10 cellular contexts compared by ENCODE assay signal in the genomic region with DNA sequence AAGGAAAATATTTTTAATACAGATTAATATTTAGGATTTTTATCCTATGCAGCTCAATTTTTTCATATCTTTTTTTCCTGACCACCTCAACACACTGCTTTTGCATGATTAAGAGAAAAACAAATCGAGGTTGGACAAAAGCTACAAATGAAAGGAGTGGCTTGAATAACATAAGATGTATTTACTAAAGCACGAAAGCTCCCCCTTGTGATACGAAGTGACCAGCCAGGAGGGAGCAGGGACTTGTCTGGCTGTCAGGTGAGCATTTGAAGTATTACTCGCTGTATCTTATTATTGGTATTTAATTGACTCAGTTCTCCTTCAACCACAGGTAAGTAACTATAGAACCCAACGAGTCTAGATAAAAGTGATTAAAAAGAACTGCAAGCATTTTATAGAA.
DNase-seq lines count a peak whose midpoint lies in the region; ATAC-seq, FAIRE-seq and TF ChIP-seq lines count a peak whose summit lies in the region.
"Had no signal": no experiment of that assay in that cellular context is flagged by ENCODE, and none has a peak within 500 bp of the region (broad histone marks: within the 10 kb centered on the region; RNA-seq: fewer than 3 reads in every experiment).

No MANE protein-coding gene starts in this region.

- peaks cover 2% of the 10 kb centered on the region for H3K9me3 Mint-ChIP-seq in chondrocyte (ENCODE audit: low read depth)

- no peak overlapping the region for H3K27ac Mint-ChIP-seq in chondrocyte (ENCODE audit: unreplicated experiment)

- no peak overlapping the region for H3K27ac ChIP-seq in small intestine (ENCODE audit: low read depth in 1 of 2, low read length in 1 of 2)

- FAIRE-seq in small intestine (lab: Jason Lieb, UNC), result no peak
- FAIRE-seq: endometrium had no signal

- peak; percentile 44 for DNase-seq in ACHN
- DNase-seq in HEK293T (ENCODE audit: extremely low spot score), result peak; percentile 17
- peak; percentile 16 for DNase-seq in NCI-H510A (lab: John Stamatoyannopoulos, UW)
- no peak for DNase-seq in chondrocyte (ENCODE audit: low spot score)
- no peak for DNase-seq in superior temporal gyrus (ENCODE audit: extremely low spot score)
- no peak for DNase-seq in omental fat pad (ENCODE audit: low spot score)
- no peak for DNase-seq in small intestine
- DNase-seq: MG63 had no signal

- H3K36me3 ChIP-seq in small intestine (ENCODE audit: control insufficient read depth in 2 of 2, insufficient read depth in 2 of 2, low read length in 2 of 2), result no peaks in the 10 kb centered on the region
- H3K36me3 ChIP-seq: MG63 had no signal

- in situ Hi-C loops in ACHN (cut with HindIII; ENCODE audit: low pct_ligation_motif_present, low pct_unique_long_range_greater_than_20kb, low sequenced_read_pairs), result no loop called here

- TF ChIP-seq CTCF in chondrocyte (IDR thresholded peaks at IDR 0.05), result peak; percentile 74
- no peak for TF ChIP-seq CTCF in omental fat pad (IDR thresholded peaks at IDR 0.05)

- whole genome bisulfite sequencing in small intestine, 3 donors, result 22 to 32% (median 25%) methylated on average over 5 of the region's 5 CpGs

- H3K27me3 Mint-ChIP-seq in chondrocyte (ENCODE audit: low read depth), result no peaks in the 10 kb centered on the region

- CTCF ChIA-PET in HEK293T (lab: Yijun Ruan, JAX), result no interaction called here

- no peaks in the 10 kb centered on the region for H3K36me3 Mint-ChIP-seq in chondrocyte (ENCODE audit: low read depth)

- H3K4me3 Mint-ChIP-seq in chondrocyte (ENCODE audit: unreplicated experiment), result no peak overlapping the region

- ATAC-seq in GM19035 (IDR thresholded peaks at IDR 0.05; ENCODE audit: unreplicated experiment) (no peak), omental fat pad (ENCODE audit: low FRiP score) (no peak)

- H3K4me1 Mint-ChIP-seq in chondrocyte (ENCODE audit: low read depth), result no peaks in the 10 kb centered on the region

- POLR2A ChIA-PET in HEK293T (lab: Yijun Ruan, JAX), result no interaction called here

- no peaks in the 10 kb centered on the region for H3K27me3 ChIP-seq in small intestine (ENCODE audit: control insufficient read depth in 2 of 2, insufficient read depth in 2 of 2, low read length in 2 of 2)
- H3K27me3 ChIP-seq: MG63 had no signal

- H3K4me3 ChIP-seq in small intestine (ENCODE audit: low read depth in 1 of 2, low read length in 2 of 2), result no peak overlapping the region
- H3K4me3 ChIP-seq: MG63 had no signal

- H3K4me1 ChIP-seq in small intestine (ENCODE audit: control insufficient read depth in 2 of 2, insufficient read depth in 1 of 2, low read depth in 1 of 2, low read length in 1 of 2), result no peaks in the 10 kb centered on the region

- H3K9me3 ChIP-seq in small intestine (ENCODE audit: control insufficient read depth, low read depth), result no peaks in the 10 kb centered on the region
- H3K9me3 ChIP-seq: MG63 had no signal

TF ChIP-seq in HEK293T, 16 proteins besides CTCF, POLR2A, EP300 and RAD21:
- TF ChIP-seq FOXK2 (IDR thresholded peaks at IDR 0.05), result no peak
- TF ChIP-seq ARNT (IDR thresholded peaks at IDR 0.05), result no peak
- no peak for TF ChIP-seq FOXM1 (IDR thresholded peaks at IDR 0.05; ENCODE audit: borderline replicate concordance)
- no peak for TF ChIP-seq L3MBTL2 (conservative IDR thresholded peaks at IDR 0.05)
- no peak for TF ChIP-seq SUZ12 (IDR thresholded peaks at IDR 0.05)
- TF ChIP-seq ZNF384 (IDR thresholded peaks at IDR 0.05), result no peak
- TF ChIP-seq, protein P1, sequence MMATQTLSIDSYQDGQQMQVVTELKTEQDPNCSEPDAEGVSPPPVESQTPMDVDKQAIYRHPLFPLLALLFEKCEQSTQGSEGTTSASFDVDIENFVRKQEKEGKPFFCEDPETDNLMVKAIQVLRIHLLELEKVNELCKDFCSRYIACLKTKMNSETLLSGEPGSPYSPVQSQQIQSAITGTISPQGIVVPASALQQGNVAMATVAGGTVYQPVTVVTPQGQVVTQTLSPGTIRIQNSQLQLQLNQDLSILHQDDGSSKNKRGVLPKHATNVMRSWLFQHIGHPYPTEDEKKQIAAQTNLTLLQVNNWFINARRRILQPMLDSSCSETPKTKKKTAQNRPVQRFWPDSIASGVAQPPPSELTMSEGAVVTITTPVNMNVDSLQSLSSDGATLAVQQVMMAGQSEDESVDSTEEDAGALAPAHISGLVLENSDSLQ (IDR thresholded peaks at IDR 0.05), result no peak
- TF ChIP-seq ELF4 (IDR thresholded peaks at IDR 0.05), result no peak
- no peak for TF ChIP-seq LEF1 (IDR thresholded peaks at IDR 0.05; ENCODE audit: borderline replicate concordance)
- TF ChIP-seq TARDBP (IDR thresholded peaks at IDR 0.05), result no peak
- no peak for TF ChIP-seq HDGF (IDR thresholded peaks at IDR 0.05; ENCODE audit: borderline replicate concordance)
- no peak for TF ChIP-seq SP1 (IDR thresholded peaks at IDR 0.05)
- no peak for TF ChIP-seq FOXA1 (IDR thresholded peaks at IDR 0.05)
- TF ChIP-seq CTBP1 (IDR thresholded peaks at IDR 0.05; ENCODE audit: borderline replicate concordance), result no peak
- TF ChIP-seq BHLHE40 (IDR thresholded peaks at IDR 0.05; ENCODE audit: borderline replicate concordance), result no peak
- no peak for TF ChIP-seq NFRKB (IDR thresholded peaks at IDR 0.05)

Comparison
In these comparisons a context has a peak if more than half of its experiments do, and no peak if none do; other contexts are left out.
1. DNase-seq: peak in ACHN (single experiment), HEK293T (single experiment) and NCI-H510A (single experiment); none in chondrocyte (single experiment), superior temporal gyrus (single experiment), omental fat pad (single experiment) and small intestine (single experiment).